In genomic region chr1:36187800-36188593, GRCh38 we compare ENCODE assay signal across 8 cellular contexts. TPM values are rescaled to one million over a fixed set of nuclear protein-coding genes. Genes with fewer than 3 reads are reported as not detected.
DNase-seq lines count a peak whose midpoint lies in the region; ATAC-seq and TF ChIP-seq lines count a peak whose summit lies in the region.

No MANE protein-coding gene starts in this region.

- H3K4me3 Mint-ChIP-seq in chondrocyte (ENCODE audit: unreplicated experiment) = no peak overlapping the region

- H3K4me1 Mint-ChIP-seq in chondrocyte (ENCODE audit: low read depth) = peaks cover 24% of the 10 kb centered on the region

- H3K27me3 Mint-ChIP-seq in chondrocyte (ENCODE audit: low read depth) = no peaks in the 10 kb centered on the region

- TF ChIP-seq CTCF in chondrocyte (IDR thresholded peaks at IDR 0.05) = peak; percentile 94

- no peaks in the 10 kb centered on the region for H3K9me3 Mint-ChIP-seq in chondrocyte (ENCODE audit: low read depth)

- H3K36me3 Mint-ChIP-seq in chondrocyte (ENCODE audit: low read depth) = peaks cover 1% of the 10 kb centered on the region

- in situ Hi-C loops in G401 (cut with HindIII; ENCODE audit: low sequenced_read_pairs) = no loop called here

- DNase-seq in G401 (ENCODE audit: low spot score) (peak; percentile 95), NCI-H345 treated with DMSO at 0.1 percent for 48 hours (lab: John Stamatoyannopoulos, UW; ENCODE audit: unreplicated experiment) (peak; percentile 73), chondrocyte (ENCODE audit: low spot score) (peak; percentile 92), kidney glomerular epithelial cell (lab: John Stamatoyannopoulos, UW) (peak; percentile 72)
- peak; percentile 55 to 63 for DNase-seq in activated CD4-positive, alpha-beta T cell treated with anti-CD3 and anti-CD28 coated beads for 24 hours (ENCODE audit: low read depth in 2 of 2)
- peak; percentile 83 for DNase-seq in stimulated activated CD4-positive, alpha-beta T cell treated with anti-CD3 and anti-CD28 coated beads, Interleukin-15, amount 100 ng/mL, for 24 hours

- peak; percentile 67 for ATAC-seq in HG02973 (IDR thresholded peaks at IDR 0.05; ENCODE audit: unreplicated experiment)
- no peak for ATAC-seq in HG02852 (IDR thresholded peaks at IDR 0.05; ENCODE audit: unreplicated experiment)

- H3K27ac Mint-ChIP-seq in chondrocyte (ENCODE audit: unreplicated experiment) = peak overlapping the region; percentile 89

RNA-seq across cellular contexts. Expression of gene MAP7D1, which starts 32.0 kb away (rescaled TPM):
- 117 and 127 TPM in 2 replicates for total RNA-seq in G401 (2014; rRNA removed; shearing (Covaris generic))
- 159 to 177 TPM (median 173 TPM) in 3 replicates for total RNA-seq in chondrocyte

RNA-seq across cellular contexts. Expression of gene THRAP3, which starts 36.2 kb away (rescaled TPM):
- total RNA-seq in G401 (2014; rRNA removed; shearing (Covaris generic)) = 83.5 and 115 TPM in 2 replicates
- 88.7 to 106 TPM (median 106 TPM) in 3 replicates for total RNA-seq in chondrocyte

RNA-seq across cellular contexts. Expression of gene TRAPPC3, which starts 38.7 kb away (rescaled TPM):
- 168 and 173 TPM in 2 replicates for total RNA-seq in G401 (2014; rRNA removed; shearing (Covaris generic))
- total RNA-seq in chondrocyte = 67.7 to 74.5 TPM (median 69.7 TPM) in 3 replicates
